2 cellular contexts compared by ENCODE assay signal in genomic region chr12:89468017-89468416, GRCh38.
TF ChIP-seq lines count a peak whose summit lies in the region.

No MANE protein-coding gene starts in this region.

TF ChIP-seq in SK-N-SH treated with all-trans-retinoic acid at 6 μM for 48 hours, 23 proteins besides CTCF, POLR2A, EP300 and RAD21 (continued from another document):
- no peak for TF ChIP-seq CSRNP3 (CRISPR knock-in tag; IDR thresholded peaks at IDR 0.05)

TF ChIP-seq in SK-N-SH, 30 proteins besides CTCF, POLR2A, EP300 and RAD21 (continued from another document):
- TF ChIP-seq, protein P1, sequence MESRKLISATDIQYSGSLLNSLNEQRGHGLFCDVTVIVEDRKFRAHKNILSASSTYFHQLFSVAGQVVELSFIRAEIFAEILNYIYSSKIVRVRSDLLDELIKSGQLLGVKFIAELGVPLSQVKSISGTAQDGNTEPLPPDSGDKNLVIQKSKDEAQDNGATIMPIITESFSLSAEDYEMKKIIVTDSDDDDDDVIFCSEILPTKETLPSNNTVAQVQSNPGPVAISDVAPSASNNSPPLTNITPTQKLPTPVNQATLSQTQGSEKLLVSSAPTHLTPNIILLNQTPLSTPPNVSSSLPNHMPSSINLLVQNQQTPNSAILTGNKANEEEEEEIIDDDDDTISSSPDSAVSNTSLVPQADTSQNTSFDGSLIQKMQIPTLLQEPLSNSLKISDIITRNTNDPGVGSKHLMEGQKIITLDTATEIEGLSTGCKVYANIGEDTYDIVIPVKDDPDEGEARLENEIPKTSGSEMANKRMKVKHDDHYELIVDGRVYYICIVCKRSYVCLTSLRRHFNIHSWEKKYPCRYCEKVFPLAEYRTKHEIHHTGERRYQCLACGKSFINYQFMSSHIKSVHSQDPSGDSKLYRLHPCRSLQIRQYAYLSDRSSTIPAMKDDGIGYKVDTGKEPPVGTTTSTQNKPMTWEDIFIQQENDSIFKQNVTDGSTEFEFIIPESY (IDR thresholded peaks at IDR 0.05; ENCODE audit: borderline replicate concordance, low read depth): no peak
- TF ChIP-seq GABPA (IDR thresholded peaks at IDR 0.05; ENCODE audit: low read depth) (no peak), POLR2AphosphoS5 (IDR thresholded peaks at IDR 0.05; ENCODE audit: low read depth, low read length) (no peak), MAX (IDR thresholded peaks at IDR 0.05; ENCODE audit: low read depth) (no peak), RFX5 (IDR thresholded peaks at IDR 0.05; ENCODE audit: low read length) (no peak), REST (IDR thresholded peaks at IDR 0.05; ENCODE audit: low read depth, low read length) (no peak), EZH2phosphoT487 (IDR thresholded peaks at IDR 0.05; ENCODE audit: borderline replicate concordance, low read depth) (no peak), FOXJ3 (CRISPR knock-in tag; IDR thresholded peaks at IDR 0.05) (no peak), TAF1 (IDR thresholded peaks at IDR 0.05; ENCODE audit: borderline replicate concordance, low read depth, low read length) (no peak), TCF12 (IDR thresholded peaks at IDR 0.05) (no peak)
- TF ChIP-seq, protein P2, sequence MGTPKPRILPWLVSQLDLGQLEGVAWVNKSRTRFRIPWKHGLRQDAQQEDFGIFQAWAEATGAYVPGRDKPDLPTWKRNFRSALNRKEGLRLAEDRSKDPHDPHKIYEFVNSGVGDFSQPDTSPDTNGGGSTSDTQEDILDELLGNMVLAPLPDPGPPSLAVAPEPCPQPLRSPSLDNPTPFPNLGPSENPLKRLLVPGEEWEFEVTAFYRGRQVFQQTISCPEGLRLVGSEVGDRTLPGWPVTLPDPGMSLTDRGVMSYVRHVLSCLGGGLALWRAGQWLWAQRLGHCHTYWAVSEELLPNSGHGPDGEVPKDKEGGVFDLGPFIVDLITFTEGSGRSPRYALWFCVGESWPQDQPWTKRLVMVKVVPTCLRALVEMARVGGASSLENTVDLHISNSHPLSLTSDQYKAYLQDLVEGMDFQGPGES (IDR thresholded peaks at IDR 0.05; ENCODE audit: low read depth, low read length): no peak
TF ChIP-seq in SK-N-SH: peak in this region for 0.
